12 cellular contexts compared by ENCODE assay signal in the genomic region with DNA sequence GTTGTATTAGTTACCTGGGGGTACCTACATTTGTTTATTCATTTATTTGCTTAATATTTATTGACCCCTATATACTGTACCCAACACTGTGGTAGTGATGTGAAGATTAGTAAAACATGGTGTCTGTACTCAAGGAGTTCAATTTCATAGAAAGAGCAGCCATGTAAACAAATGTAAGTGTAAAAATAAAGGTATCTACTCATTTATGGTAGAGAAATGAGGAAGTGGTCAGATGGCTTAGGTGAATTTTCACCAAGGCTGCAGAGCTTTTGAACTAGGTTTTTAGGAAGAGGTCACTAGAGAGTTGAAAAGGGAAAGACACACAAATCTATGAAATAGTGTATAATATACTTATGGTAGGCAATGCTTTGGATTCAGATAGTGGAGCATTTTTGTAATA.
DNase-seq lines count a peak whose midpoint lies in the region; ATAC-seq and FAIRE-seq lines count a peak whose summit lies in the region.
"Had no signal": no experiment of that assay in that cellular context is flagged by ENCODE, and none has a peak within 500 bp of the region (broad histone marks: within the 10 kb centered on the region; RNA-seq: fewer than 3 reads in every experiment).

No MANE protein-coding gene starts in this region.

- in situ Hi-C loops in KBM-7 (cut with MboI; ENCODE audit: low pct_unique_long_range_greater_than_20kb, low sequenced_read_pairs), result no loop called here

- peak; percentile 76 for ATAC-seq in HG02798 (IDR thresholded peaks at IDR 0.05; ENCODE audit: poor library complexity, unreplicated experiment)
- ATAC-seq: activated CD4-positive, CD25-positive, alpha-beta regulatory T cell treated with anti-CD3 and anti-CD28 coated beads, Interleukin-2, amount 50 U/mL, for 24 hours; PC-3 had no signal

- DNase-seq in AML-193 (lab: John Stamatoyannopoulos, UW), result peak; percentile 51 to 58
- DNase-seq in GM19239 (ENCODE audit: insufficient read length, low spot score), result peak; percentile 17
- DNase-seq in KBM-7, result peak; percentile 70
- DNase-seq in cerebellar nuclear complex (lab: John Stamatoyannopoulos, UW), result no peak
- DNase-seq in activated CD4-positive, alpha-beta T cell treated with anti-CD3 and anti-CD28 coated beads, Interleukin-2, amount 50 U/mL, for 4 hours, result no peak
- no peak for DNase-seq in activated CD4-positive, alpha-beta T cell treated with anti-CD3 and anti-CD28 coated beads for 48 hours
- no peak for DNase-seq in DMS53 treated with DMSO at 0.1 percent for 48 hours (lab: John Stamatoyannopoulos, UW; ENCODE audit: unreplicated experiment)
- DNase-seq: aorta, kidney, PC-3 had no signal

- peak; percentile 35 for FAIRE-seq in GM19239 (lab: Jason Lieb, UNC)
- FAIRE-seq: kidney had no signal

Comparison
In these comparisons a context has a peak if more than half of its experiments do, and no peak if none do; other contexts are left out.
1. DNase-seq: peak in AML-193 (2 of 2), GM19239 (single experiment) and KBM-7 (single experiment); none in cerebellar nuclear complex (0 of 2), activated CD4-positive, alpha-beta T cell treated with anti-CD3 and anti-CD28 coated beads, Interleukin-2, amount 50 U/mL, for 4 hours (0 of 2), activated CD4-positive, alpha-beta T cell treated with anti-CD3 and anti-CD28 coated beads for 48 hours (single experiment) and DMS53 treated with DMSO at 0.1 percent for 48 hours (single experiment).